Comparison of ENCODE assay signal across 15 cellular contexts in the genomic region with DNA sequence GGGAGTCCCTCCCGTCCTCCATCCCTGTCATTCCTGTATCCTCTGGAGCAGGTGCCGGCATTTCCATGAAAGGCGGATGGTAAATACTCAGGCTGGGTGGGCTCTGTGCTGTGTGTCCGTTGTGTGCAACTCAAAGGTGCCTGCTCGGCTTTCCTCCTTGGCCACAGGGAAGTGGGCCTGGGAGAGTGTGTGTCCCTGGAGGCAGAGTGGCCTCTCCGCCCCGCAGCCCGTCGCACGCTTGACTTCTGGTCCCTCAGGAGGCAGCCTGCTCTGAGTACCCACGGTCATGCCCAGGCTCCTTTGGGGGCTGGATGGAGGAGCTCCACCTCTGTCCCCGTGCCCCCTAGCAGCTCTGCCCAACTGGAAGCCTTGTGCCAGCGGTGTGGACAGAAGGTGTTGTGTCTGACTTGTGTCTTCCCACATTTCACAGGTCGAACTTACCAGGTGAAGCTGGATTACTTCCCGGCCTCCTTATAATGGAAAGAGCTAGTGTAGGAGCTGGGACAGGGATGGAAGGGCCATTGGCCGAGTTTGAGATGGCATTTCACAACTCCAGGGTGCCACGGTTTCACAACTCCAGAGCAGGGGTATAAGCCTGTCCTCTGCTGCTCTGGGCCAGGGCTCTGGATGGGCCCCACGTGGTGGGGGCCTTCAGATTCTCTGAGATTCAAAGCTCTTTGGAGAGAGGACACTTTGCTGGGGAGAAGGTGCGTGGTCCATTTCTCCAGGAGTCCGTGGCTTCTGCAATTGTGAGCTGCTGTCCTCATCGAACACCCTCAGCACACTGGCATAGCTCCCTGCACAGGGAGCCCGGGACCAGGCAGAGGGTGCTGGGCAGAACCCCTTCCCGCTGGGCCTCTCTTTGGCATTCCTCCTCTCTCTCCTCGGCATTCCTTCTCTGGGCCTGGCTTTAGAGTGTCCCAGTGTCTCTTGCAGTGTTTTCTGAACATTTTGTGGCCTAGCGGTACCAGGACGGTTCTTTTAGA.
"Had no signal": no experiment of that assay in that cellular context is flagged by ENCODE, and none has a peak within 500 bp of the region (broad histone marks: within the 10 kb centered on the region; RNA-seq: fewer than 3 reads in every experiment).

No MANE protein-coding gene starts in this region.

- H3K27ac ChIP-seq: colonic mucosa, heart left ventricle, vagina had no signal

- DNase-seq: activated CD4-positive, alpha-beta T cell treated with anti-CD3 and anti-CD28 coated beads for 48 hours; activated gamma-delta T cell; activated naive CD8-positive, alpha-beta T cell treated with anti-CD3 and anti-CD28 coated beads for 36 hours; colonic mucosa; effector CD4-positive, alpha-beta T cell; heart left ventricle; midbrain; naive B cell; stimulated activated CD4-positive, alpha-beta T cell treated with anti-CD3 and anti-CD28 coated beads, Interleukin-2, amount 100 ng/mL, for 48 hours had no signal

- H3K27me3 ChIP-seq: colonic mucosa, heart left ventricle, vagina had no signal

- H3K36me3 Mint-ChIP-seq: naive B cell, WTC11 had no signal

- H3K4me3 ChIP-seq: colonic mucosa, heart left ventricle, vagina had no signal

- H3K9me3 ChIP-seq: colonic mucosa, heart left ventricle, vagina had no signal

- H3K4me1 ChIP-seq: colonic mucosa, vagina had no signal

- H3K9me3 Mint-ChIP-seq: activated naive CD8-positive, alpha-beta T cell treated with anti-CD3 and anti-CD28 coated beads for 36 hours; stimulated activated naive CD8-positive, alpha-beta T cell treated with anti-CD3 and anti-CD28 coated beads, Interleukin-15, Interleukin-2, amounts not matched to agents 100 ng/mL and 50 ng/mL, for 24 hours had no signal

- H3K27ac Mint-ChIP-seq: activated naive CD8-positive, alpha-beta T cell treated with anti-CD3 and anti-CD28 coated beads for 36 hours; progenitor cell of endocrine pancreas; stimulated activated naive CD8-positive, alpha-beta T cell treated with anti-CD3 and anti-CD28 coated beads, Interleukin-15, Interleukin-2, amounts not matched to agents 100 ng/mL and 50 ng/mL, for 24 hours; WTC11 had no signal

- H3K36me3 ChIP-seq: colonic mucosa, heart left ventricle, vagina had no signal

- H3K4me3 Mint-ChIP-seq: activated naive CD8-positive, alpha-beta T cell treated with anti-CD3 and anti-CD28 coated beads for 36 hours; stimulated activated naive CD8-positive, alpha-beta T cell treated with anti-CD3 and anti-CD28 coated beads, Interleukin-15, Interleukin-2, amounts not matched to agents 100 ng/mL and 50 ng/mL, for 24 hours; WTC11 had no signal

- ATAC-seq: sciatic nerve, SK-N-SH treated with all-trans-retinoic acid at 6 μM for 48 hours, WTC11 had no signal
